1 cellular context compared by ENCODE assay signal in genomic region chr1:157403203-157403602, GRCh38.
TF ChIP-seq lines count a peak whose summit lies in the region.

No MANE protein-coding gene starts in this region.

TF ChIP-seq in K562, 482 proteins besides CTCF, POLR2A, EP300 and RAD21 (continued from another document):
- TF ChIP-seq NELFE (IDR thresholded peaks at IDR 0.05; ENCODE audit: insufficient read depth, insufficient read length) (no peak), SIN3B (IDR thresholded peaks at IDR 0.05; ENCODE audit: low read depth) (no peak), ZNF124 (CRISPR knock-in tag; IDR thresholded peaks at IDR 0.05) (no peak), ZC3H8 (IDR thresholded peaks at IDR 0.05) (no peak), SPI1 (IDR thresholded peaks at IDR 0.05; ENCODE audit: borderline replicate concordance, low read depth, low read length) (no peak), SMAD4 (CRISPR knock-in tag; conservative IDR thresholded peaks at IDR 0.05) (no peak; the same call in 1 of the 2 replicates), NCOA6 (IDR thresholded peaks at IDR 0.05) (no peak), SLC30A9 (CRISPR knock-in tag; IDR thresholded peaks at IDR 0.05) (no peak), ZNF24 (IDR thresholded peaks at IDR 0.05) (no peak), DMBX1 (CRISPR knock-in tag; IDR thresholded peaks at IDR 0.05; ENCODE audit: borderline replicate concordance) (no peak), MCM7 (IDR thresholded peaks at IDR 0.05) (no peak), ZFP1 (CRISPR knock-in tag; IDR thresholded peaks at IDR 0.05) (no peak), ERF (CRISPR knock-in tag; IDR thresholded peaks at IDR 0.05) (0 out of 2 replicates have a peak, but pooled peaks have one; percentile 50), TCF7 (IDR thresholded peaks at IDR 0.05; ENCODE audit: borderline replicate concordance) (no peak), ZBED1 (IDR thresholded peaks at IDR 0.05) (no peak), CTBP1 (IDR thresholded peaks at IDR 0.05; ENCODE audit: borderline replicate concordance) (0 out of 2 replicates have a peak, but pooled peaks have one; percentile 18), ELF1 (tag; IDR thresholded peaks at IDR 0.05) (peak; percentile 63), ZMIZ1 (IDR thresholded peaks at IDR 0.05; ENCODE audit: low read depth in 2 of 2, low read length in 2 of 2) (no peak), ZNF584 (CRISPR knock-in tag; IDR thresholded peaks at IDR 0.05; ENCODE audit: low read depth) (no peak), GTF3C2 (IDR thresholded peaks at IDR 0.05; ENCODE audit: borderline replicate concordance, extremely low read depth, insufficient read length) (no peak), CHD2 (IDR thresholded peaks at IDR 0.05; ENCODE audit: low read depth, low read length) (no peak), TGIF2 (CRISPR knock-in tag; IDR thresholded peaks at IDR 0.05) (no peak)
